Comparison of ENCODE assay signal across 1 cellular context in genomic region chr13:50125556-50126377, GRCh38.
A peak's percentile ranks its signal among the peaks of the same experiment; 100 is the strongest.
TF ChIP-seq lines count a peak whose summit lies in the region.

No MANE protein-coding gene starts in this region.

TF ChIP-seq in K562, 482 proteins besides CTCF, POLR2A, EP300 and RAD21 (continued from another document and continues in another):
- TF ChIP-seq PRPF4 (IDR thresholded peaks at IDR 0.05; ENCODE audit: insufficient read depth, low read depth, low read length, poor library complexity, severe bottlenecking) (no peak), ZNF263 (CRISPR knock-in tag; IDR thresholded peaks at IDR 0.05; ENCODE audit: borderline replicate concordance) (peak; percentile 69; the same call in 1 of the 2 replicates), KLF16 (IDR thresholded peaks at IDR 0.05) (no peak), KDM1A (IDR thresholded peaks at IDR 0.05) (no peak), ZNF324 (CRISPR knock-in tag; IDR thresholded peaks at IDR 0.05) (no peak), XRCC4 (IDR thresholded peaks at IDR 0.05; ENCODE audit: extremely low read depth, insufficient read depth, insufficient read length) (no peak), ZNF232 (CRISPR knock-in tag; IDR thresholded peaks at IDR 0.05) (peak; percentile 79; the same call in 1 of the 2 replicates), SUPT5H (IDR thresholded peaks at IDR 0.05) (peak; percentile 63; the same call in 1 of the 2 replicates), ZNF592 (IDR thresholded peaks at IDR 0.05) (peak; percentile 69), DDX20 (tag; IDR thresholded peaks at IDR 0.05; ENCODE audit: low read depth) (no peak), NCOA2 (IDR thresholded peaks at IDR 0.05; ENCODE audit: partially characterized antibody in 2 of 2) (no peak), FOS (IDR thresholded peaks at IDR 0.05; ENCODE audit: extremely low read depth, insufficient read length) (no peak), RERE (CRISPR knock-in tag; IDR thresholded peaks at IDR 0.05; ENCODE audit: borderline replicate concordance) (no peak), GTF2F1 (IDR thresholded peaks at IDR 0.05; ENCODE audit: low read depth, low read length) (no peak), BRD9 (IDR thresholded peaks at IDR 0.05; ENCODE audit: low read depth, partially characterized antibody) (no peak), PHB2 (IDR thresholded peaks at IDR 0.05; ENCODE audit: low read depth) (no peak), GTF2A2 (tag; IDR thresholded peaks at IDR 0.05) (no peak), SMARCB1 (IDR thresholded peaks at IDR 0.05; ENCODE audit: insufficient read length, low read depth) (no peak), ZFX (CRISPR knock-in tag; IDR thresholded peaks at IDR 0.05) (peak; percentile 94), ZZZ3 (IDR thresholded peaks at IDR 0.05) (no peak), AFF1 (IDR thresholded peaks at IDR 0.05; ENCODE audit: low read depth in 1 of 2, partially characterized antibody in 2 of 2) (no peak), ZNF41 (CRISPR knock-in tag; conservative IDR thresholded peaks at IDR 0.05) (no peak), ZNF124 (CRISPR knock-in tag; IDR thresholded peaks at IDR 0.05) (no peak), TCF7 (IDR thresholded peaks at IDR 0.05; ENCODE audit: borderline replicate concordance) (no peak), FOXK1 (CRISPR knock-in tag; IDR thresholded peaks at IDR 0.05; ENCODE audit: borderline replicate concordance) (0 out of 2 replicates have a peak, but pooled peaks have one; percentile 49)
- TF ChIP-seq, protein P1, sequence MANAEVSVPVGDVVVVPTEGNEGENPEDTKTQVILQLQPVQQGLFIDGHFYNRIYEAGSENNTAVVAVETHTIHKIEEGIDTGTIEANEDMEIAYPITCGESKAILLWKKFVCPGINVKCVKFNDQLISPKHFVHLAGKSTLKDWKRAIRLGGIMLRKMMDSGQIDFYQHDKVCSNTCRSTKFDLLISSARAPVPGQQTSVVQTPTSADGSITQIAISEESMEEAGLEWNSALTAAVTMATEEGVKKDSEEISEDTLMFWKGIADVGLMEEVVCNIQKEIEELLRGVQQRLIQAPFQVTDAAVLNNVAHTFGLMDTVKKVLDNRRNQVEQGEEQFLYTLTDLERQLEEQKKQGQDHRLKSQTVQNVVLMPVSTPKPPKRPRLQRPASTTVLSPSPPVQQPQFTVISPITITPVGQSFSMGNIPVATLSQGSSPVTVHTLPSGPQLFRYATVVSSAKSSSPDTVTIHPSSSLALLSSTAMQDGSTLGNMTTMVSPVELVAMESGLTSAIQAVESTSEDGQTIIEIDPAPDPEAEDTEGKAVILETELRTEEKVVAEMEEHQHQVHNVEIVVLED (CRISPR knock-in tag; IDR thresholded peaks at IDR 0.05): 0 out of 2 replicates have a peak, but pooled peaks have one; percentile 12
- TF ChIP-seq, protein P2, sequence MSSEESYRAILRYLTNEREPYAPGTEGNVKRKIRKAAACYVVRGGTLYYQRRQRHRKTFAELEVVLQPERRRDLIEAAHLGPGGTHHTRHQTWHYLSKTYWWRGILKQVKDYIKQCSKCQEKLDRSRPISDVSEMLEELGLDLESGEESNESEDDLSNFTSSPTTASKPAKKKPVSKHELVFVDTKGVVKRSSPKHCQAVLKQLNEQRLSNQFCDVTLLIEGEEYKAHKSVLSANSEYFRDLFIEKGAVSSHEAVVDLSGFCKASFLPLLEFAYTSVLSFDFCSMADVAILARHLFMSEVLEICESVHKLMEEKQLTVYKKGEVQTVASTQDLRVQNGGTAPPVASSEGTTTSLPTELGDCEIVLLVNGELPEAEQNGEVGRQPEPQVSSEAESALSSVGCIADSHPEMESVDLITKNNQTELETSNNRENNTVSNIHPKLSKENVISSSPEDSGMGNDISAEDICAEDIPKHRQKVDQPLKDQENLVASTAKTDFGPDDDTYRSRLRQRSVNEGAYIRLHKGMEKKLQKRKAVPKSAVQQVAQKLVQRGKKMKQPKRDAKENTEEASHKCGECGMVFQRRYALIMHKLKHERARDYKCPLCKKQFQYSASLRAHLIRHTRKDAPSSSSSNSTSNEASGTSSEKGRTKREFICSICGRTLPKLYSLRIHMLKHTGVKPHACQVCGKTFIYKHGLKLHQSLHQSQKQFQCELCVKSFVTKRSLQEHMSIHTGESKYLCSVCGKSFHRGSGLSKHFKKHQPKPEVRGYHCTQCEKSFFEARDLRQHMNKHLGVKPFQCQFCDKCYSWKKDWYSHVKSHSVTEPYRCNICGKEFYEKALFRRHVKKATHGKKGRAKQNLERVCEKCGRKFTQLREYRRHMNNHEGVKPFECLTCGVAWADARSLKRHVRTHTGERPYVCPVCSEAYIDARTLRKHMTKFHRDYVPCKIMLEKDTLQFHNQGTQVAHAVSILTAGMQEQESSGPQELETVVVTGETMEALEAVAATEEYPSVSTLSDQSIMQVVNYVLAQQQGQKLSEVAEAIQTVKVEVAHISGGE (CRISPR knock-in tag; IDR thresholded peaks at IDR 0.05): no peak; a peak in 1 of 6 replicates
- TF ChIP-seq, protein P3, sequence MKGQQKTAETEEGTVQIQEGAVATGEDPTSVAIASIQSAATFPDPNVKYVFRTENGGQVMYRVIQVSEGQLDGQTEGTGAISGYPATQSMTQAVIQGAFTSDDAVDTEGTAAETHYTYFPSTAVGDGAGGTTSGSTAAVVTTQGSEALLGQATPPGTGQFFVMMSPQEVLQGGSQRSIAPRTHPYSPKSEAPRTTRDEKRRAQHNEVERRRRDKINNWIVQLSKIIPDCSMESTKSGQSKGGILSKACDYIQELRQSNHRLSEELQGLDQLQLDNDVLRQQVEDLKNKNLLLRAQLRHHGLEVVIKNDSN (CRISPR knock-in tag; IDR thresholded peaks at IDR 0.05): peak; percentile 56
- TF ChIP-seq, protein P4, sequence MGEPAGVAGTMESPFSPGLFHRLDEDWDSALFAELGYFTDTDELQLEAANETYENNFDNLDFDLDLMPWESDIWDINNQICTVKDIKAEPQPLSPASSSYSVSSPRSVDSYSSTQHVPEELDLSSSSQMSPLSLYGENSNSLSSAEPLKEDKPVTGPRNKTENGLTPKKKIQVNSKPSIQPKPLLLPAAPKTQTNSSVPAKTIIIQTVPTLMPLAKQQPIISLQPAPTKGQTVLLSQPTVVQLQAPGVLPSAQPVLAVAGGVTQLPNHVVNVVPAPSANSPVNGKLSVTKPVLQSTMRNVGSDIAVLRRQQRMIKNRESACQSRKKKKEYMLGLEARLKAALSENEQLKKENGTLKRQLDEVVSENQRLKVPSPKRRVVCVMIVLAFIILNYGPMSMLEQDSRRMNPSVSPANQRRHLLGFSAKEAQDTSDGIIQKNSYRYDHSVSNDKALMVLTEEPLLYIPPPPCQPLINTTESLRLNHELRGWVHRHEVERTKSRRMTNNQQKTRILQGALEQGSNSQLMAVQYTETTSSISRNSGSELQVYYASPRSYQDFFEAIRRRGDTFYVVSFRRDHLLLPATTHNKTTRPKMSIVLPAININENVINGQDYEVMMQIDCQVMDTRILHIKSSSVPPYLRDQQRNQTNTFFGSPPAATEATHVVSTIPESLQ (CRISPR knock-in tag; IDR thresholded peaks at IDR 0.05): no peak
- TF ChIP-seq, protein P5, sequence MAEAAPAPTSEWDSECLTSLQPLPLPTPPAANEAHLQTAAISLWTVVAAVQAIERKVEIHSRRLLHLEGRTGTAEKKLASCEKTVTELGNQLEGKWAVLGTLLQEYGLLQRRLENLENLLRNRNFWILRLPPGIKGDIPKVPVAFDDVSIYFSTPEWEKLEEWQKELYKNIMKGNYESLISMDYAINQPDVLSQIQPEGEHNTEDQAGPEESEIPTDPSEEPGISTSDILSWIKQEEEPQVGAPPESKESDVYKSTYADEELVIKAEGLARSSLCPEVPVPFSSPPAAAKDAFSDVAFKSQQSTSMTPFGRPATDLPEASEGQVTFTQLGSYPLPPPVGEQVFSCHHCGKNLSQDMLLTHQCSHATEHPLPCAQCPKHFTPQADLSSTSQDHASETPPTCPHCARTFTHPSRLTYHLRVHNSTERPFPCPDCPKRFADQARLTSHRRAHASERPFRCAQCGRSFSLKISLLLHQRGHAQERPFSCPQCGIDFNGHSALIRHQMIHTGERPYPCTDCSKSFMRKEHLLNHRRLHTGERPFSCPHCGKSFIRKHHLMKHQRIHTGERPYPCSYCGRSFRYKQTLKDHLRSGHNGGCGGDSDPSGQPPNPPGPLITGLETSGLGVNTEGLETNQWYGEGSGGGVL (CRISPR knock-in tag; IDR thresholded peaks at IDR 0.05): no peak
